ENCODE assay signal across 4 cellular contexts in the genomic region with DNA sequence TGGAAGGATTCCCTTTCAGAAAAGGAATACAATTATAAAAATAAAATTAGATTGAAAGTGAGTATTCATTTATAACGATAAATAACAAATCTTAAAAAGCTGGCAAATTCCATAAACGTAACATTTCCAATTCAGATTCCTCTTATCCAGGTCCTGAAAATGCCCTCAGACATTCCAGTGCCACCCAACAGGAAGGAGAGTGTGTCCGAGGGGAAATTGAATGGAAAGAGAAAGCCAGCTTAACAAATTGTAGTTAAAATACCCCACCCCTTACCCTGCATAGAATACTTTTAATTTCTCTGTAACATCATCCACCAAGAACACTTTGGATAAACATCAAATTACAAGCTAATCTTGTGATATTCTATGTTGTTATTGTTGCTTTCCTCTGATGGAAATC.
"Had no signal": no experiment of that assay in that cellular context is flagged by ENCODE, and none has a peak within 500 bp of the region (broad histone marks: within the 10 kb centered on the region; RNA-seq: fewer than 3 reads in every experiment).

No MANE protein-coding gene starts in this region.

- H3K27ac Mint-ChIP-seq: IgD-negative memory B cell had no signal

- H3K4me3 Mint-ChIP-seq: IgD-negative memory B cell had no signal

- H3K27ac ChIP-seq: HL-60 had no signal

- H3K4me3 ChIP-seq: K562 had no signal

- DNase-seq: IMR-90 had no signal

- H3K4me1 Mint-ChIP-seq: IgD-negative memory B cell had no signal
